8 cellular contexts compared by ENCODE assay signal in the genomic region with DNA sequence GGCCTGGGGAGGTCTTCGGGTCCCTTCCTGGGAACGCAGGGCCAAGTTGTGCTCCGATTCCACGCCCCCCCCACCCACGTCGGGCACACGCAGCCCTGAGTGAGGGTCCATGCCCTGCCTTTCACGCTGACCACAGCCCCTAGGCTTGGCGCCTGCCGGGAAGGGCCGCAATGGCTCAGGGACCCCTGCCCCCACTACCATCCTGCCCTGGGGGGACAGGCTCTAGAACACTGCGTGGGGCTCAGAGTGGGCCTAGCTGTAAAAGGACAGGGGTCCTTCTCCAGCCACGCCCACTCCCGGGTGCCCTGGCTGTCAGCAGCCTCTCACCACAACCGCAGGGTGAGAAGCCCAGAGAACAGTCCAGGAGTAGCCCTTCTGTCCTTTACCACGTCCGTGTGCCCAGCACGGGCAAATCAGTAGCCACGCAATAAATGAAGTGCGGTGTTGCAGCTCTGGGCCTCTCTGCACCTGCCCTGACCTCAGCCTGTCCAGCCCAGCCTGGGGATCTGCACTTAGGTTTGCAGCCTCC. TPM values are rescaled to one million over a fixed set of nuclear protein-coding genes. Genes with fewer than 3 reads are reported as not detected.
A peak's percentile ranks its signal among the peaks of the same experiment; 100 is the strongest.
DNase-seq lines count a peak whose midpoint lies in the region; ATAC-seq and TF ChIP-seq lines count a peak whose summit lies in the region.

No MANE protein-coding gene starts in this region.

- no peak for DNase-seq in Caco-2
- no peak for DNase-seq in OCI-LY7 (ENCODE audit: low spot score)
- DNase-seq in epithelial cell of proximal tubule (ENCODE audit: low read depth): no peak
- DNase-seq in omental fat pad (ENCODE audit: low spot score): no peak
- no peak for DNase-seq in pons (ENCODE audit: low spot score)
- no peak for DNase-seq in iPS-NIHi7 (ENCODE audit: extremely low spot score)
- no peak for DNase-seq in NCI-H187 (lab: John Stamatoyannopoulos, UW)
- no peak for DNase-seq in AG20443 (ENCODE audit: low spot score)

- peak overlapping the region; percentile 51 for H3K4me3 ChIP-seq in Caco-2 (ENCODE audit: low read depth, low read length)
- H3K4me3 ChIP-seq in OCI-LY7 (ENCODE audit: low read depth, low read length, poor library complexity, severe bottlenecking): peak overlapping the region; percentile 58
- peak overlapping the region; percentile 56 for H3K4me3 ChIP-seq in epithelial cell of proximal tubule (ENCODE audit: low read depth, low read length)

- no peaks in the 10 kb centered on the region for H3K79me2 ChIP-seq in OCI-LY7 (ENCODE audit: insufficient read depth, low read depth, low read length)

- peak; percentile 23 for ATAC-seq in omental fat pad (ENCODE audit: low FRiP score)

- no peaks in the 10 kb centered on the region for H3K4me1 Mint-ChIP-seq in Caco-2 (ENCODE audit: low read depth, unreplicated experiment)

- no peaks in the 10 kb centered on the region for H3K9me2 ChIP-seq in OCI-LY7 (ENCODE audit: insufficient read depth, low read length)

- no TSS peak for BruUV-seq in Caco-2 (replicated peaks; lab: Mats Ljungman, UMichigan)
- BruUV-seq in OCI-LY7 (replicated peaks; lab: Mats Ljungman, UMichigan): no TSS peak

- POLR2A ChIA-PET in Caco-2 (lab: Charles Lee) (no interaction called here), OCI-LY7 (lab: Charles Lee) (no interaction called here)

- peak overlapping the region; percentile 66 for H3K4me2 ChIP-seq in OCI-LY7 (ENCODE audit: low read length)

- H3K4me1 ChIP-seq in Caco-2 (peaks cover 10% of the 10 kb centered on the region), OCI-LY7 (ENCODE audit: insufficient read depth, low read length, poor library complexity, severe bottlenecking) (peaks cover 75% of the 10 kb centered on the region)

- H3K27me3 ChIP-seq in Caco-2 (replicated peaks; ENCODE audit: control insufficient read depth, insufficient read depth, low read length): no peaks in the 10 kb centered on the region

- H3K4me3 Mint-ChIP-seq in Caco-2 (ENCODE audit: unreplicated experiment): peak overlapping the region; percentile 67

- no peaks in the 10 kb centered on the region for H4K20me1 ChIP-seq in OCI-LY7 (ENCODE audit: insufficient read depth, low read length)

- no peak overlapping the region for H3K27ac ChIP-seq in OCI-LY7 (ENCODE audit: low read depth, low read length, poor library complexity, severe bottlenecking)

- no peak overlapping the region for H3K27ac Mint-ChIP-seq in Caco-2 (ENCODE audit: unreplicated experiment)

- H3K36me3 Mint-ChIP-seq in Caco-2 (ENCODE audit: insufficient read depth, unreplicated experiment): no peaks in the 10 kb centered on the region

- intact Hi-C loops in Caco-2 (cut with micrococcal nuclease; ENCODE audit: unreplicated experiment): no loop called here
- intact Hi-C loops in OCI-LY7 (cut with micrococcal nuclease; ENCODE audit: unreplicated experiment): no loop called here

- no peaks in the 10 kb centered on the region for H3K9me3 ChIP-seq in Caco-2
- no peaks in the 10 kb centered on the region for H3K9me3 ChIP-seq in OCI-LY7 (ENCODE audit: low read length)

- H2AFZ ChIP-seq in OCI-LY7 (ENCODE audit: low read length): 0 out of 2 replicates have a peak overlapping the region, but pooled peaks have one; percentile 36

- no peaks in the 10 kb centered on the region for H3K36me3 ChIP-seq in Caco-2 (ENCODE audit: control insufficient read depth, insufficient read depth, low read length)
- no peaks in the 10 kb centered on the region for H3K36me3 ChIP-seq in OCI-LY7 (ENCODE audit: insufficient read depth, low read length)

- no peaks in the 10 kb centered on the region for H3K27me3 Mint-ChIP-seq in Caco-2 (ENCODE audit: insufficient read depth, unreplicated experiment)

- CTCF ChIA-PET in Caco-2 (lab: Charles Lee): no interaction called here
- CTCF ChIA-PET in OCI-LY7 (lab: Charles Lee; ENCODE audit: unreplicated experiment): no interaction called here

- TF ChIP-seq CTCF in Caco-2 (IDR thresholded peaks at IDR 0.05; ENCODE audit: insufficient read depth in 1 of 2, low read depth in 1 of 2, low read length in 1 of 2, severe bottlenecking in 1 of 2, unreplicated experiment in 1 of 2): no peak
- TF ChIP-seq CTCF in OCI-LY7 (conservative IDR thresholded peaks at IDR 0.05; ENCODE audit: low read length): no peak
- TF ChIP-seq CTCF in epithelial cell of proximal tubule (conservative IDR thresholded peaks at IDR 0.05; ENCODE audit: low read depth, low read length): no peak
- TF ChIP-seq CTCF in omental fat pad (IDR thresholded peaks at IDR 0.05): no peak

- H3K9me3 Mint-ChIP-seq in Caco-2 (ENCODE audit: unreplicated experiment): no peaks in the 10 kb centered on the region

RNA-seq across cellular contexts. Expression of gene GPR68, which starts 9.4 kb away (rescaled TPM):
- total RNA-seq in Caco-2 (2022) (0.14 TPM in 2 replicates), OCI-LY7 (2022) (0.41 and 0.84 TPM in 2 replicates), epithelial cell of proximal tubule (1.1 and 1.8 TPM in 2 replicates), omental fat pad (under 1 TPM in 3 of 4 donors, not detected in 1; 0.19 to 0.36 (median 0.19) TPM)
- 0.13 and 0.85 TPM in 2 replicates for total RNA-seq in OCI-LY7 (2014; rRNA removed; shearing (Covaris generic))
